In the genomic region with DNA sequence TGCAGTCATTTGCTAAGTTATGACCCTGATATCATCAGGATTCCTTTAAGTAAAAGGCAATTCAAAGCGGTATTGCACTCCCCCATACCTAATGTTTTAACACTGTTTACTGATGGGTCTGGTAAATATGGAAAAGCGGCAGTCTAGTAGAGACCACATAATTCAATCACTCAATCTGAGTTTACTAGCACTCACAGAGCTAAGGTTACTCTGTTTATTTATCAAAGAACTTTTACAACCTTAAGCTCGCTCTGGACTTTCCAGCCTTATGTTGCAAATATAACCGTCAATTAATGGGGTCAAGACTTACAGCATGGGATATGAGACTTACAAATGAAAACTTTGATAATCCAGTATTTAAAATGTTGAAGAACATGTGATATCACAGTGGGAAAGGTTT, we compare ENCODE assay signal across 8 cellular contexts.
"Had no signal": no experiment of that assay in that cellular context is flagged by ENCODE, and none has a peak within 500 bp of the region (broad histone marks: within the 10 kb centered on the region; RNA-seq: fewer than 3 reads in every experiment).

No MANE protein-coding gene starts in this region.

- H3K27me3 ChIP-seq: vagina had no signal

- H3K36me3 ChIP-seq: prostate gland, vagina had no signal

- H3K4me3 ChIP-seq: prostate gland, vagina had no signal

- H3K27ac ChIP-seq: prostate gland had no signal

- H3K4me1 ChIP-seq: prostate gland, vagina had no signal

- H3K9me3 ChIP-seq: prostate gland, vagina had no signal

- ATAC-seq: sciatic nerve; stimulated activated memory B cell treated with anti-CD40 and anti-IgM and Interleukin-4, amounts not matched to agents 10 μg/mL and 1 μg/mL and 100 μg/mL, for 72 hours had no signal

- DNase-seq: activated CD4-positive, alpha-beta T cell treated with anti-CD3 and anti-CD28 coated beads, Interleukin-2, amount 50 U/mL, for 48 hours; activated naive CD4-positive, alpha-beta T cell treated with anti-CD3 and anti-CD28 coated beads for 36 hours; kidney; mesendoderm had no signal
